15 cellular contexts compared by ENCODE assay signal in the genomic region with DNA sequence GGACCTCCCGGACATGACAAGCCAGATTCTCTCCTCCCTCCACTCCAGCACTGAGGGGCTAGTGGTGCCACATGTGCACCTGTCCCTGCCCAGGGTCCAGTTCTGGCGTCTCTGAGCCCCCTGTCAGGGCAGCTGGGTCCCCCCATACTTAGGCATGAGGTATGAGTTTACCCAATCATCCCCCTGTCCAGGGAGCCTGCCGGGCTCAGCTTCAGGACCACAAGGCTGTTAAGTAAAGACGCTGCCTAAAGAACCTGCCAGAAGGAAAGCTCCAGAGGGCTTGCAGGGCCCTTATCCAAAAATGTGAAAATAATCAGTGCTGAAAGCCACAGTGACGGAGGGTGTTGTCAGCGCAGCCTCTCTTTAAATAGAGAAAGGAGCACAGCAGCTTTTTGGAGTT. TPM values are rescaled to one million over a fixed set of nuclear protein-coding genes. Genes with fewer than 3 reads are reported as not detected.
DNase-seq lines count a peak whose midpoint lies in the region; ATAC-seq and TF ChIP-seq lines count a peak whose summit lies in the region.
"Had no signal": no experiment of that assay in that cellular context is flagged by ENCODE, and none has a peak within 500 bp of the region (broad histone marks: within the 10 kb centered on the region; RNA-seq: fewer than 3 reads in every experiment).

No MANE protein-coding gene starts in this region.

- H2BK15ac ChIP-seq in mesenchymal stem cell (ENCODE audit: low read depth, poor library complexity, severe bottlenecking), result no peak overlapping the region

- no peaks in the 10 kb centered on the region for H3K9me2 ChIP-seq in PC-3 (replicated peaks; ENCODE audit: low read length)

- TF ChIP-seq EP300 in tibial nerve (IDR thresholded peaks at IDR 0.05), result peak in 1 of 2 donors; percentile 19

- H3K4me1 ChIP-seq in mesenchymal stem cell (ENCODE audit: control insufficient read depth, insufficient read depth, low read depth, low read length) (peaks cover 55% of the 10 kb centered on the region), tibial nerve (peaks cover 0 to 54% (median 13%) of the 10 kb centered on the region in 4 donors), PC-3 (ENCODE audit: insufficient read depth, low read length) (peaks cover 21% of the 10 kb centered on the region)

- no peaks in the 10 kb centered on the region for H3K27me3 ChIP-seq in mesenchymal stem cell (ENCODE audit: control insufficient read depth in 1 of 2, insufficient read depth in 1 of 2, low read length in 2 of 2)
- no peaks in the 10 kb centered on the region for H3K27me3 ChIP-seq in tibial nerve
- no peaks in the 10 kb centered on the region for H3K27me3 ChIP-seq in PC-3 (ENCODE audit: low read length)

- peak overlapping the region; percentile 44 for H2AK5ac ChIP-seq in mesenchymal stem cell (ENCODE audit: low read length, severe bottlenecking)

- intact Hi-C loops in left ventricle myocardium superior (cut with micrococcal nuclease) (no loop called here), cardiac septum (cut with DNase I) (no loop called here), PC-3 (cut with micrococcal nuclease) (no loop called here)

- H3K4me3 ChIP-seq in coronary artery, result peak overlapping the region; percentile 16
- peak overlapping the region in 1 of 2 experiments; percentile 14 for H3K4me3 ChIP-seq in mesenchymal stem cell (ENCODE audit: insufficient read depth in 1 of 2, low read depth in 1 of 2, low read length in 2 of 2)
- H3K4me3 ChIP-seq in tibial nerve, result no peak overlapping the region
- no peak overlapping the region for H3K4me3 ChIP-seq in PC-3 (ENCODE audit: low read length)

- peak overlapping the region; percentile 5 for H4K8ac ChIP-seq in mesenchymal stem cell (ENCODE audit: low read length)

- H3F3A ChIP-seq in PC-3 (ENCODE audit: low read length, unreplicated experiment), result no peaks in the 10 kb centered on the region

- H3K36me3 ChIP-seq in mesenchymal stem cell (ENCODE audit: control insufficient read depth in 1 of 2, insufficient read depth in 2 of 2, low read depth in 1 of 2, low read length in 2 of 2) (peaks cover 17 to 63% of the 10 kb centered on the region in 2 experiments), tibial nerve (peaks cover 0 to 2% (median 0%) of the 10 kb centered on the region in 3 donors), PC-3 (ENCODE audit: low read depth, low read length) (peaks cover 5% of the 10 kb centered on the region; the same call in 1 of the 2 replicates)

- POLR2A ChIA-PET in PC-3 (lab: Charles Lee; ENCODE audit: unreplicated experiment), result no interaction called here

- H2BK12ac ChIP-seq in mesenchymal stem cell (ENCODE audit: low read length in 2 of 2), result no peak overlapping the region

- H3K79me1 ChIP-seq in mesenchymal stem cell (replicated peaks; ENCODE audit: low read length, poor library complexity, severe bottlenecking), result no peaks in the 10 kb centered on the region

- no peaks in the 10 kb centered on the region for H3K9me3 ChIP-seq in mesenchymal stem cell (ENCODE audit: control insufficient read depth, low read length)
- H3K9me3 ChIP-seq in tibial nerve, result no peaks in the 10 kb centered on the region
- H3K9me3 ChIP-seq in PC-3 (ENCODE audit: low read length), result no peaks in the 10 kb centered on the region
- H3K9me3 ChIP-seq: Caco-2 had no signal

- H4K91ac ChIP-seq in mesenchymal stem cell (ENCODE audit: low read length), result peak overlapping the region; percentile 7

- no peak for TF ChIP-seq POLR2A in tibial nerve (IDR thresholded peaks at IDR 0.05)

- BruUV-seq in PC-3 (replicated peaks; lab: Mats Ljungman, UMichigan), result no TSS peak

- H3K79me2 ChIP-seq in PC-3 (ENCODE audit: low read length), result peaks cover 85% of the 10 kb centered on the region

- H3K4me2 ChIP-seq in mesenchymal stem cell (ENCODE audit: low read length, poor library complexity, severe bottlenecking), result no peak overlapping the region
- H3K4me2 ChIP-seq in PC-3 (ENCODE audit: low read length), result no peak overlapping the region

- WGBS in mesenchymal stem cell, result 96% methylated on average over 6 of the region's 6 CpGs
- WGBS in tibial nerve, 2 donors, result 58 to 74% methylated on average over 4 to 6 of the region's 6 CpGs

- H2BK5ac ChIP-seq in mesenchymal stem cell (ENCODE audit: low read depth, low read length, poor library complexity, severe bottlenecking), result no peak overlapping the region

- H3K9ac ChIP-seq in mesenchymal stem cell (ENCODE audit: low read length) (peak overlapping the region; percentile 36), PC-3 (ENCODE audit: low read length) (no peak overlapping the region)

- DNase-seq in left ventricle myocardium superior (no peak), cardiac septum (ENCODE audit: low spot score) (no peak), coronary artery (ENCODE audit: low spot score) (no peak), mesenchymal stem cell (no peak), tibial nerve (ENCODE audit: low spot score in 2 of 2) (peak; percentile 30 to 65), PC-3 (no peak), COLO668 (lab: John Stamatoyannopoulos, UW; ENCODE audit: unreplicated experiment) (no peak)
- DNase-seq in stimulated activated CD4-positive, alpha-beta T cell treated with anti-CD3 and anti-CD28 coated beads, Interleukin-12 subunit alpha, Interleukin-12 subunit beta, amount 100 ng/mL, for 4 hours, result no peak
- DNase-seq: Caco-2, DMS153, Kasumi-1, MM.1S, NCI-H1092 treated with DMSO at 0.1 percent for 48 hours, NCI-H510A treated with DMSO at 0.1 percent for 48 hours, SHP77 had no signal

- H2BK120ac ChIP-seq in mesenchymal stem cell (ENCODE audit: low read depth, low read length), result no peak overlapping the region

- no peak overlapping the region for H3K4ac ChIP-seq in mesenchymal stem cell (ENCODE audit: low read depth in 1 of 2, low read length in 2 of 2)

- no peak overlapping the region for H2AFZ ChIP-seq in mesenchymal stem cell (ENCODE audit: low read depth, low read length)
- H2AFZ ChIP-seq in PC-3 (ENCODE audit: low read length), result no peak overlapping the region

- CTCF ChIA-PET in PC-3 (lab: Charles Lee), result no interaction called here

- peak; percentile 29 for ATAC-seq in left ventricle myocardium superior
- no peak for ATAC-seq in PC-3

- H4K20me1 ChIP-seq in PC-3 (ENCODE audit: low read length), result no peaks in the 10 kb centered on the region

- no peak for TF ChIP-seq CTCF in coronary artery (IDR thresholded peaks at IDR 0.05)
- TF ChIP-seq CTCF in tibial nerve (IDR thresholded peaks at IDR 0.05), result no peak
- no peak for TF ChIP-seq CTCF in PC-3 (conservative IDR thresholded peaks at IDR 0.05; ENCODE audit: low read depth, low read length)

- H3K23ac ChIP-seq in mesenchymal stem cell (ENCODE audit: low read length in 2 of 2), result no peak overlapping the region

- H3K27ac ChIP-seq in coronary artery (peak overlapping the region in 1 of 2 donors; percentile 45), mesenchymal stem cell (ENCODE audit: low read length, poor library complexity, severe bottlenecking) (no peak overlapping the region), tibial nerve (no peak overlapping the region), PC-3 (ENCODE audit: low read length) (no peak overlapping the region)

- no peak overlapping the region for H3K14ac ChIP-seq in mesenchymal stem cell (ENCODE audit: low read length in 2 of 2)

- no peak overlapping the region for H3K18ac ChIP-seq in mesenchymal stem cell (ENCODE audit: low read depth in 1 of 2, low read length in 2 of 2)

RNA-seq across cellular contexts. Expression of a gene that starts 40.0 kb away (rescaled TPM):
- total RNA-seq in left ventricle myocardium superior (8.3 TPM), cardiac septum (9.1 TPM), tibial nerve (10 to 100 TPM; 19.2 to 31.8 (median 24.3) TPM), PC-3 (2014; rRNA removed) (35.2 and 47.3 TPM in 2 replicates)
- polyA plus RNA-seq in mesenchymal stem cell (2013, experiment 1 of 2), result 48.8 TPM
- polyA plus RNA-seq in mesenchymal stem cell (2013, experiment 2 of 2), result 47.7 TPM

Comparison
In these comparisons a context has a peak if more than half of its experiments do, and no peak if none do; other contexts are left out.
1. DNase-seq: peak in tibial nerve (2 of 2); none in left ventricle myocardium superior (single experiment), cardiac septum (single experiment), coronary artery (single experiment), mesenchymal stem cell (single experiment), PC-3 (single experiment), COLO668 (single experiment) and stimulated activated CD4-positive, alpha-beta T cell treated with anti-CD3 and anti-CD28 coated beads, Interleukin-12 subunit alpha, Interleukin-12 subunit beta, amount 100 ng/mL, for 4 hours (single experiment).